ENCODE assay signal across 16 cellular contexts in the genomic region with DNA sequence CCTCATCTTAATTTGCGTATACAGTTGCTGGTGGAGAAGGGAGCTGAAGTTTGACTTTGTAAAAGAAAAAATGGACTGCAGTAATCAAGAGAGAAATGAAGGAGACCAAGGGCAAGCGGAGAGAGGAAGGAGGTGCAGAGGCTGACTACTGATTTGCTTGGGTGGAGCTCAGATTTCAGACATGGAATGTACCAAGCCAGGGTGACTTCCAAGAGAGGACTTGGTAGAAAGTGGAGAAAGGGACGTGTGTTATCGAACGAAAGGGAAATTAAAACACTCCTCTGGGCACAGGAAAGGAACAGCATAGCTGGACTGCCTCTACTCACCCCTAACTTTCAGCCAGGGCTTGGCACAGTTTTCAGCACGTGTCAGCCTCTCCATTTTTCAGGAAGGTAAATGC. TPM values are rescaled to one million over a fixed set of nuclear protein-coding genes. Genes with fewer than 3 reads are reported as not detected.
DNase-seq lines count a peak whose midpoint lies in the region; ATAC-seq and TF ChIP-seq lines count a peak whose summit lies in the region.
"Had no signal": no experiment of that assay in that cellular context is flagged by ENCODE, and none has a peak within 500 bp of the region (broad histone marks: within the 10 kb centered on the region; RNA-seq: fewer than 3 reads in every experiment).

No MANE protein-coding gene starts in this region.

- H2AK5ac ChIP-seq in mesendoderm (ENCODE audit: low read length) = no peak overlapping the region

- intact Hi-C loops in left ventricle myocardium superior (cut with micrococcal nuclease) = no loop called here
- intact Hi-C loops in head of caudate nucleus (cut with DNase I) = no loop called here

- H3K36me3 ChIP-seq in right atrium auricular region = no peaks in the 10 kb centered on the region
- no peaks in the 10 kb centered on the region for H3K36me3 ChIP-seq in mesendoderm (ENCODE audit: control insufficient read depth, insufficient read depth, low read length)
- no peaks in the 10 kb centered on the region for H3K36me3 ChIP-seq in thoracic aorta
- H3K36me3 ChIP-seq: BLaER1 treated with 17β-estradiol and CSF1 and Interleukin-3, amounts not matched to agents 10 nM and 100 nM had no signal

- no peak overlapping the region for H3K4me2 ChIP-seq in mesendoderm (ENCODE audit: low read length)
- H3K4me2 ChIP-seq: BLaER1 treated with 17β-estradiol and CSF1 and Interleukin-3, amounts not matched to agents 10 nM and 100 nM had no signal

- no peaks in the 10 kb centered on the region for H3K79me1 ChIP-seq in mesendoderm (ENCODE audit: low read length)

- H2BK120ac ChIP-seq in mesendoderm (ENCODE audit: low read depth, low read length) = no peak overlapping the region

- H3K56ac ChIP-seq in mesendoderm (ENCODE audit: low read length) = no peak overlapping the region

- no peak overlapping the region for H4K5ac ChIP-seq in mesendoderm (ENCODE audit: low read length)

- H3K4ac ChIP-seq in mesendoderm (ENCODE audit: low read depth, low read length) = no peak overlapping the region

- ATAC-seq in left ventricle myocardium superior (peak; percentile 34), thoracic aorta (ENCODE audit: insufficient number of reproducible peaks, low FRiP score, low read depth) (no peak), GM19397 (IDR thresholded peaks at IDR 0.05; ENCODE audit: unreplicated experiment) (no peak)

- peaks cover 5 to 14% of the 10 kb centered on the region in 2 donors for H3K9me3 ChIP-seq in right atrium auricular region
- peaks cover 6% of the 10 kb centered on the region for H3K9me3 ChIP-seq in thoracic aorta

- no peak overlapping the region for H3K9ac ChIP-seq in mesendoderm (ENCODE audit: low read length)
- H3K9ac ChIP-seq: BLaER1 treated with 17β-estradiol and CSF1 and Interleukin-3, amounts not matched to agents 10 nM and 100 nM had no signal

- H3K4me1 ChIP-seq in right atrium auricular region (no peaks in the 10 kb centered on the region), mesendoderm (ENCODE audit: control insufficient read depth, low read depth, low read length) (no peaks in the 10 kb centered on the region), thoracic aorta (ENCODE audit: control insufficient read depth in 1 of 2, low read depth in 2 of 2) (no peaks in the 10 kb centered on the region)
- H3K4me1 ChIP-seq: BLaER1 treated with 17β-estradiol and CSF1 and Interleukin-3, amounts not matched to agents 10 nM and 100 nM had no signal

- TF ChIP-seq CTCF in right atrium auricular region (IDR thresholded peaks at IDR 0.05) (no peak), WI38 (IDR thresholded peaks at IDR 0.05; ENCODE audit: low read depth, low read length) (no peak), thoracic aorta (IDR thresholded peaks at IDR 0.05) (no peak)

- no peak overlapping the region for H3K4me3 ChIP-seq in right atrium auricular region
- H3K4me3 ChIP-seq in WI38 (ENCODE audit: low read depth, low read length) = 0 out of 2 replicates have a peak overlapping the region, but pooled peaks have one; percentile 6
- no peak overlapping the region for H3K4me3 ChIP-seq in mesendoderm (ENCODE audit: low read length)
- H3K4me3 ChIP-seq in thoracic aorta = peak overlapping the region; percentile 11
- H3K4me3 ChIP-seq: BLaER1 treated with 17β-estradiol and CSF1 and Interleukin-3, amounts not matched to agents 10 nM and 100 nM had no signal

- H3K79me2 ChIP-seq in mesendoderm (ENCODE audit: control insufficient read depth, insufficient read depth, low read length) = no peaks in the 10 kb centered on the region

- H2BK5ac ChIP-seq in mesendoderm (ENCODE audit: low read length) = no peak overlapping the region

- no peak overlapping the region for H3K23ac ChIP-seq in mesendoderm (ENCODE audit: low read length)

- no peak overlapping the region for H3K27ac ChIP-seq in right atrium auricular region
- H3K27ac ChIP-seq in mesendoderm (ENCODE audit: low read depth, low read length) = no peak overlapping the region
- H3K27ac ChIP-seq in thoracic aorta = peak overlapping the region in 1 of 2 donors; percentile 34
- H3K27ac ChIP-seq: BLaER1 treated with 17β-estradiol and CSF1 and Interleukin-3, amounts not matched to agents 10 nM and 100 nM had no signal

- no peak overlapping the region for H2BK15ac ChIP-seq in mesendoderm (replicated peaks; ENCODE audit: low read depth)

- no peaks in the 10 kb centered on the region for H3K27me3 ChIP-seq in right atrium auricular region
- no peaks in the 10 kb centered on the region for H3K27me3 ChIP-seq in mesendoderm (ENCODE audit: insufficient read depth, low read length, poor library complexity)
- H3K27me3 ChIP-seq in thoracic aorta (replicated peaks; ENCODE audit: insufficient read depth) = no peaks in the 10 kb centered on the region
- H3K27me3 ChIP-seq: BLaER1 treated with 17β-estradiol and CSF1 and Interleukin-3, amounts not matched to agents 10 nM and 100 nM had no signal

- DNase-seq in left ventricle myocardium superior = no peak
- DNase-seq in right atrium auricular region (ENCODE audit: low spot score) = no peak
- no peak for DNase-seq in mesendoderm
- no peak for DNase-seq in thoracic aorta (ENCODE audit: low spot score)
- no peak for DNase-seq in head of caudate nucleus
- no peak for DNase-seq in retina
- DNase-seq: 8988T, DMS 273 treated with DMSO at 0.1 percent for 48 hours, Karpas-422, NCI-H1417, NCI-H2029, NCI-H2171 treated with DMSO at 0.1 percent for 48 hours, NCI-H82 had no signal

- H4K8ac ChIP-seq in mesendoderm (ENCODE audit: low read depth, low read length) = peak overlapping the region; percentile 39

- H3K18ac ChIP-seq in mesendoderm (ENCODE audit: low read length) = no peak overlapping the region

- WGBS in mesendoderm (ENCODE audit: extremely low coverage, insufficient coverage, low lambda C conversion rate) = no CpG with 5 or more reads among the region's 6 CpGs

RNA-seq across cellular contexts. Expression of a gene that starts 15.1 kb away (rescaled TPM):
- total RNA-seq in left ventricle myocardium superior = 11.3 TPM
- total RNA-seq in right atrium auricular region = 1 to 10 TPM; 7.1 to 8.6 TPM
- 34.2 TPM for polyA plus RNA-seq in mesendoderm (2013, experiment 1 of 2)
- polyA plus RNA-seq in mesendoderm (2013, experiment 2 of 2) = 33.3 TPM
- total RNA-seq in thoracic aorta = 10 to 100 TPM; 15.6 to 43.5 TPM

Comparison
In these comparisons a context has a peak if more than half of its experiments do, and no peak if none do; other contexts are left out.
1. H3K4me3 ChIP-seq: peak in WI38 (single experiment) and thoracic aorta (single experiment); none in right atrium auricular region (0 of 2) and mesendoderm (single experiment).